ENCODE assay signal across 36 cellular contexts in the genomic region with DNA sequence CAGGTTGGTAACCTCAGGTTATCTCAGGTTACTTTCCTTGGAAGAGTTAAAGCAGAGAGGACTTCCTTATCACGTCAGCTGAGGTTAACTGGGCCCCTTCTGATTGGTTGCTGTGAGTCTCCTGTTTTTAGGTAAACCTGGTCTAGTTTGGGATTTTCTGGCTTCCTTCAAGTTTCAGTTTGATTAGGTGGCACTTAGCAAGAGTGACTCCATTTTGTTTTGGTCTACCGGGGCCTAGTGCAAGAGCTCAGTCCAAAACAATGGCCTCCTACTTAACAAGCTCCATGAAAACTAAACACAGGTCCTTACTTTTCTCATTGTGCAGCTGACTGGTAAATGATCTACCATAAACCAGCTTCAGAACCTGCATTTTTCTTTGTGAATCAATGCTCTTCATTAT.
DNase-seq lines count a peak whose midpoint lies in the region; ATAC-seq, FAIRE-seq and TF ChIP-seq lines count a peak whose summit lies in the region.
"Had no signal": no experiment of that assay in that cellular context is flagged by ENCODE, and none has a peak within 500 bp of the region (broad histone marks: within the 10 kb centered on the region; RNA-seq: fewer than 3 reads in every experiment).

No MANE protein-coding gene starts in this region.

- no peak overlapping the region for H3K4me3 ChIP-seq in A549
- H3K4me3 ChIP-seq in K562 = no peak overlapping the region
- H3K4me3 ChIP-seq: BLaER1; BLaER1 treated with 17β-estradiol and CSF1 and Interleukin-3, amounts not matched to agents 10 nM and 100 nM had no signal

- in situ Hi-C loops in K562 (cut with MboI) = no loop called here

- H3K4me3 Mint-ChIP-seq in WTC11 (no peak overlapping the region), osteocyte (ENCODE audit: unreplicated experiment) (no peak overlapping the region)
- H3K4me3 Mint-ChIP-seq: B cell; CD14-positive monocyte; CD4-positive, alpha-beta memory T cell; CD4-positive, alpha-beta T cell; CD4-positive, CD25-positive, alpha-beta regulatory T cell; CD8-positive, alpha-beta memory T cell; CD8-positive, alpha-beta T cell had no signal

- BruUV-seq in K562 (replicated peaks; lab: Mats Ljungman, UMichigan) = no TSS peak

- H3K36me3 Mint-ChIP-seq in WTC11 (peaks cover 5% of the 10 kb centered on the region), osteocyte (ENCODE audit: unreplicated experiment) (no peaks in the 10 kb centered on the region)
- H3K36me3 Mint-ChIP-seq: CD14-positive monocyte; CD4-positive, alpha-beta memory T cell; CD4-positive, CD25-positive, alpha-beta regulatory T cell had no signal

- H3K9ac ChIP-seq in K562 (ENCODE audit: insufficient read depth in 1 of 2, low read depth in 2 of 2, low read length in 2 of 2) = no peak overlapping the region
- H3K9ac ChIP-seq: BLaER1; BLaER1 treated with 17β-estradiol and CSF1 and Interleukin-3, amounts not matched to agents 10 nM and 100 nM had no signal

- H3K4me2 ChIP-seq in A549 (no peak overlapping the region), K562 (ENCODE audit: insufficient read depth, low read length) (no peak overlapping the region)
- H3K4me2 ChIP-seq: BLaER1; BLaER1 treated with 17β-estradiol and CSF1 and Interleukin-3, amounts not matched to agents 10 nM and 100 nM had no signal

- no peak overlapping the region for H2AFZ ChIP-seq in K562 (ENCODE audit: low read depth, low read length)

- H3K9me1 ChIP-seq in K562 (ENCODE audit: control insufficient read depth, insufficient read depth, low read length) = no peaks in the 10 kb centered on the region

- no peaks in the 10 kb centered on the region for H3K36me3 ChIP-seq in K562 (ENCODE audit: control insufficient read depth, insufficient read depth, low read length)
- H3K36me3 ChIP-seq: BE2C, BLaER1 had no signal

- H3K27me3 ChIP-seq in K562 (ENCODE audit: control insufficient read depth in 2 of 2, insufficient read depth in 2 of 2, low read length in 2 of 2) = no peaks in the 10 kb centered on the region
- H3K27me3 ChIP-seq: BE2C; BLaER1; BLaER1 treated with 17β-estradiol and CSF1 and Interleukin-3, amounts not matched to agents 10 nM and 100 nM had no signal

- WGBS in A549 (ENCODE audit: missing lambda C conversion rate) = 84% methylated on average over 2 of the region's 2 CpGs
- 0% methylated on average over 2 of the region's 2 CpGs for WGBS in K562 (ENCODE audit: insufficient coverage, low coverage, missing lambda C conversion rate)

- DNase-seq in A549 (ENCODE audit: low read depth in 1 of 2, low spot score in 1 of 2) (no peak), WTC11 (ENCODE audit: low spot score) (no peak), K562 (ENCODE audit: extremely low read depth in 1 of 4, low spot score in 3 of 4) (no peak), osteocyte (ENCODE audit: extremely low spot score, unreplicated experiment) (peak; percentile 6), NOMO-1 treated with dmso at 0.1 percent for 144 hours (lab: John Stamatoyannopoulos, UW; ENCODE audit: unreplicated experiment) (no peak)
- no peak for DNase-seq in stimulated activated CD8-positive, alpha-beta memory T cell treated with anti-CD3 and anti-CD28 coated beads, Interleukin-4, amount 100 ng/mL, for 48 hours
- no peak for DNase-seq in activated CD4-positive, CD25-positive, alpha-beta regulatory T cell treated with anti-CD3 and anti-CD28 coated beads, Interleukin-2, amount 50 U/mL, for 72 hours
- DNase-seq: 8988T; ACHN; AML-193; BE2C; C1 segment of cervical spinal cord; Caco-2; Calu3; CD4-positive, alpha-beta memory T cell; CD4-positive, alpha-beta T cell; CD4-positive, CD25-positive, alpha-beta regulatory T cell; CD8-positive, alpha-beta memory T cell; CD8-positive, alpha-beta T cell; COR-L47; DMS 273 treated with DMSO at 0.1 percent for 48 hours; DMS153; DMS53; DMS79; DMS79 treated with DMSO at 0.1 percent for 48 hours; DND-41; EL had no signal

- no peaks in the 10 kb centered on the region for H3K4me1 ChIP-seq in A549
- no peaks in the 10 kb centered on the region for H3K4me1 ChIP-seq in K562 (replicated peaks in 1 of 2; ENCODE audit: control insufficient read depth in 2 of 2, insufficient read depth in 2 of 2, low read length in 2 of 2)
- H3K4me1 ChIP-seq: BE2C; BLaER1; BLaER1 treated with 17β-estradiol and CSF1 and Interleukin-3, amounts not matched to agents 10 nM and 100 nM; Caco-2 had no signal

- H3K9me3 ChIP-seq in A549 (0 out of 3 replicates have a peak, but pooled peaks cover 4% of the 10 kb centered on the region), K562 (replicated peaks; ENCODE audit: control insufficient read depth, insufficient read depth, low read depth, low read length) (no peaks in the 10 kb centered on the region)
- H3K9me3 ChIP-seq: BE2C, Caco-2 had no signal

- TF ChIP-seq EP300 in A549 (IDR thresholded peaks at IDR 0.05) (no peak), K562 (IDR thresholded peaks at IDR 0.05; ENCODE audit: low read length) (no peak)

- intact Hi-C loops in K562 (cut with micrococcal nuclease) = no loop called here

- H4K20me1 ChIP-seq in K562 (replicated peaks; ENCODE audit: control insufficient read depth, insufficient read depth, low read length) = no peaks in the 10 kb centered on the region
- H4K20me1 ChIP-seq: BLaER1; BLaER1 treated with 17β-estradiol and CSF1 and Interleukin-3, amounts not matched to agents 10 nM and 100 nM had no signal

- H3K79me2 ChIP-seq in K562 (ENCODE audit: control insufficient read depth, insufficient read depth, low read length) = no peaks in the 10 kb centered on the region

- H3K27me3 Mint-ChIP-seq in WTC11 (ENCODE audit: low read depth) (no peaks in the 10 kb centered on the region), osteocyte (ENCODE audit: unreplicated experiment) (peaks cover 9% of the 10 kb centered on the region)
- H3K27me3 Mint-ChIP-seq: B cell; CD4-positive, alpha-beta T cell had no signal

- H3K9me3 Mint-ChIP-seq in WTC11 (peaks cover 23% of the 10 kb centered on the region), osteocyte (ENCODE audit: unreplicated experiment) (peaks cover 3% of the 10 kb centered on the region)

- no peaks in the 10 kb centered on the region for H3K4me1 Mint-ChIP-seq in WTC11
- no peaks in the 10 kb centered on the region for H3K4me1 Mint-ChIP-seq in osteocyte (ENCODE audit: unreplicated experiment)
- H3K4me1 Mint-ChIP-seq: B cell; CD14-positive monocyte; CD4-positive, alpha-beta memory T cell; CD4-positive, CD25-positive, alpha-beta regulatory T cell; CD8-positive, alpha-beta memory T cell had no signal

- H3K27ac ChIP-seq in A549 (no peak overlapping the region), K562 (ENCODE audit: extremely low read depth, low read depth, low read length) (no peak overlapping the region)
- H3K27ac ChIP-seq: 22Rv1; BLaER1; BLaER1 treated with 17β-estradiol and CSF1 and Interleukin-3, amounts not matched to agents 10 nM and 100 nM; C4-2B had no signal

- FAIRE-seq in A549 (lab: Jason Lieb, UNC) (no peak), K562 (lab: Jason Lieb, UNC) (no peak)
- FAIRE-seq: A204.1, D721Med had no signal

- H3K27ac Mint-ChIP-seq in WTC11 = no peak overlapping the region
- no peak overlapping the region for H3K27ac Mint-ChIP-seq in osteocyte (ENCODE audit: unreplicated experiment)
- H3K27ac Mint-ChIP-seq: B cell; CD14-positive monocyte; CD4-positive, alpha-beta memory T cell; CD4-positive, alpha-beta T cell; CD8-positive, alpha-beta memory T cell; CD8-positive, alpha-beta T cell had no signal

- CTCF ChIA-PET in A549 (lab: Yijun Ruan, JAX) = interaction anchor here (1.1 kb wide), 1 partner anchor 10 kb away, joined by 5 read pairs; no protein-coding TSS in a partner anchor
- CTCF ChIA-PET in WTC11 (lab: Charles Lee) = no interaction called here
- CTCF ChIA-PET in K562 (lab: Yijun Ruan, JAX; ENCODE audit: low intra/inter-chr PET ratio) = no interaction called here

- no peak for ATAC-seq in A549
- ATAC-seq in WTC11 = no peak
- no peak for ATAC-seq in K562
- ATAC-seq in GM21529 (IDR thresholded peaks at IDR 0.05; ENCODE audit: unreplicated experiment) = no peak
- ATAC-seq: CD8-positive, alpha-beta T cell had no signal

- no peak for TF ChIP-seq POLR2A in A549 (IDR thresholded peaks at IDR 0.05; ENCODE audit: low read length)
- TF ChIP-seq POLR2A in K562 (conservative IDR thresholded peaks at IDR 0.05) = no peak

- TF ChIP-seq RAD21 in A549 (conservative IDR thresholded peaks at IDR 0.05 in 1 of 2, IDR thresholded peaks at IDR 0.05 in 1 of 2) (no peak), K562 (CRISPR knock-in tag; conservative IDR thresholded peaks at IDR 0.05 in 1 of 2, IDR thresholded peaks at IDR 0.05 in 1 of 2) (no peak)

- TF ChIP-seq CTCF in A549 (IDR thresholded peaks at IDR 0.05) (no peak), WTC11 (IDR thresholded peaks at IDR 0.05) (no peak), K562 (IDR thresholded peaks at IDR 0.05 in 2 of 3, conservative IDR thresholded peaks at IDR 0.05 in 1 of 3; ENCODE audit: insufficient read depth in 2 of 3, low read depth in 1 of 3, low read length in 3 of 3) (no peak), osteocyte (IDR thresholded peaks at IDR 0.05) (no peak)

- POLR2A ChIA-PET in A549 (lab: Yijun Ruan, JAX) = no interaction called here
- POLR2A ChIA-PET in WTC11 (lab: Charles Lee) = no interaction called here
- POLR2A ChIA-PET in K562 (lab: Yijun Ruan, JAX) = no interaction called here

TF ChIP-seq in A549, 52 proteins besides CTCF, POLR2A, EP300 and RAD21:
- TF ChIP-seq HOXB13 (CRISPR knock-in tag; IDR thresholded peaks at IDR 0.05; ENCODE audit: low read depth) (0 out of 2 replicates have a peak, but pooled peaks have one; percentile 39), TFCP2L1 (CRISPR knock-in tag; IDR thresholded peaks at IDR 0.05) (no peak)

TF ChIP-seq in K562, 482 proteins besides CTCF, POLR2A, EP300 and RAD21 (continues in another document):
- TF ChIP-seq DMBX1 (CRISPR knock-in tag; IDR thresholded peaks at IDR 0.05; ENCODE audit: borderline replicate concordance) (peak; percentile 33; the same call in 1 of the 2 replicates), PTTG1 (tag; IDR thresholded peaks at IDR 0.05; ENCODE audit: low read depth) (peak; percentile 58; the same call in 1 of the 2 replicates), NR2C1 (IDR thresholded peaks at IDR 0.05) (no peak), NR2C1 (tag; IDR thresholded peaks at IDR 0.05) (0 out of 2 replicates have a peak, but pooled peaks have one; percentile 15)
- TF ChIP-seq, protein P1, sequence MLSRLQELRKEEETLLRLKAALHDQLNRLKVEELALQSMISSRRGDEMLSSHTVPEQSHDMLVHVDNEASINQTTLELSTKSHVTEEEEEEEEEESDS (CRISPR knock-in tag; IDR thresholded peaks at IDR 0.05) = no peak
- TF ChIP-seq, protein P2, sequence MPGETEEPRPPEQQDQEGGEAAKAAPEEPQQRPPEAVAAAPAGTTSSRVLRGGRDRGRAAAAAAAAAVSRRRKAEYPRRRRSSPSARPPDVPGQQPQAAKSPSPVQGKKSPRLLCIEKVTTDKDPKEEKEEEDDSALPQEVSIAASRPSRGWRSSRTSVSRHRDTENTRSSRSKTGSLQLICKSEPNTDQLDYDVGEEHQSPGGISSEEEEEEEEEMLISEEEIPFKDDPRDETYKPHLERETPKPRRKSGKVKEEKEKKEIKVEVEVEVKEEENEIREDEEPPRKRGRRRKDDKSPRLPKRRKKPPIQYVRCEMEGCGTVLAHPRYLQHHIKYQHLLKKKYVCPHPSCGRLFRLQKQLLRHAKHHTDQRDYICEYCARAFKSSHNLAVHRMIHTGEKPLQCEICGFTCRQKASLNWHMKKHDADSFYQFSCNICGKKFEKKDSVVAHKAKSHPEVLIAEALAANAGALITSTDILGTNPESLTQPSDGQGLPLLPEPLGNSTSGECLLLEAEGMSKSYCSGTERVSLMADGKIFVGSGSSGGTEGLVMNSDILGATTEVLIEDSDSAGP (CRISPR knock-in tag; IDR thresholded peaks at IDR 0.05) = no peak
